ENCODE assay signal across 8 cellular contexts in the genomic region with DNA sequence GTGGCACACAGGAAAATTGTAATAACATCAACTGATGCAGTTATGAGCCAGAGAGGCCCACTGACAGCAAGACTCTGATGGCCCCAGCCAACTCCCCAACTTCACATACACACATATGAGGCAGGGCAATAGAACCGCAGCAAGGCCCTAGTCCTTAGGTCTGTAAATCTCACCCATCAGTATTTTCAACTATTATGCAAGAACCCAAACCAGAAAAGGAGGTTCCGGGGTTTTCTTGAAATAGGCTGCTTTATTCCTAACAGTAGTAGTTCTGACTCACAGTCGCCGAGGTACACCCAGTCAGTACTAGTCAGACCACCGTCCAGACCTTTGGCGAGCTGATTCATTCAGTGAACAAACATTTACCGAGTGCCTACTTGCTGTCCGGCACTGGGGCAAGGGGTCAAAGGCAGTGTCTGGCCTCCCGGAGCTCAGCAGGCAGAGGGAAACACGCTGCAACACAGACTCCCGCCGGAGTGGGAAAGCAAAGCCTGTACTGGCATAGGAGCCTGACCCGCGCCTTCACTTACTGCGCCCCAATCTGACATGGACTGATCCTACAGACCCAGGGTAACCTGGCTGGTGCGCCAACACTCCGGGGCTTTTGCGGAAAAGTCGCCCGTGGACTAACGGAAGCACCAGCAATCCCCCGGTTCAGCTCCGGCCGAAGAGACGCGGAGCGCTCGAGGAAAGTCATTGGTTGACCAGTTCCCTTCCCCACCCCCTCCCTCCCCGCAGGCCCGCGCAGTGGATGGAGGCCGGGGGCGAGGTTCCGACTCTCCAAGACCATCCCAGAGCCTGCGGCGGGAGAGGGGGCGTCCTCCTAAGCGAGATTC. TPM values are rescaled to one million over a fixed set of nuclear protein-coding genes. Genes with fewer than 3 reads are reported as not detected.
DNase-seq lines count a peak whose midpoint lies in the region; ATAC-seq and TF ChIP-seq lines count a peak whose summit lies in the region.

No MANE protein-coding gene starts in this region.

- peak; percentile 65 for DNase-seq in COLO668 (lab: John Stamatoyannopoulos, UW; ENCODE audit: unreplicated experiment)
- DNase-seq in NCI-H2227 (lab: John Stamatoyannopoulos, UW; ENCODE audit: unreplicated experiment), result peak; percentile 56
- DNase-seq in epithelial cell of proximal tubule (ENCODE audit: low read depth), result peak; percentile 85
- DNase-seq in GM03348 (ENCODE audit: low spot score), result no peak
- no peak for DNase-seq in activated T-cell treated with anti-CD3 and anti-CD28 coated beads, Interleukin-2, amount 50 U/mL, for 1 hour
- DNase-seq in NCI-H2171 (lab: John Stamatoyannopoulos, UW), result no peak

- peak overlapping the region; percentile 25 for H3K27ac ChIP-seq in muscle layer of colon (ENCODE audit: low read depth, low read length)

- ATAC-seq in GM19455 (IDR thresholded peaks at IDR 0.05; ENCODE audit: unreplicated experiment), result no peak

- H3K4me3 ChIP-seq in epithelial cell of proximal tubule (ENCODE audit: low read depth, low read length) (peak overlapping the region; percentile 70), muscle layer of colon (ENCODE audit: low read depth in 1 of 2, low read length in 2 of 2) (peak overlapping the region; percentile 53 to 76)

- H3K9ac ChIP-seq in muscle layer of colon (ENCODE audit: low read length), result no peak overlapping the region

- peaks cover 0 to 6% of the 10 kb centered on the region in 2 donors for H3K27me3 ChIP-seq in muscle layer of colon (ENCODE audit: control insufficient read depth in 1 of 2, insufficient read depth in 2 of 2, low read length in 2 of 2)

- no peaks in the 10 kb centered on the region for H3K9me3 ChIP-seq in muscle layer of colon (ENCODE audit: low read length)

- H3K36me3 ChIP-seq in muscle layer of colon (ENCODE audit: insufficient read depth, low read length), result no peaks in the 10 kb centered on the region

- TF ChIP-seq CTCF in epithelial cell of proximal tubule (conservative IDR thresholded peaks at IDR 0.05; ENCODE audit: low read depth, low read length), result no peak

- H3K4me1 ChIP-seq in muscle layer of colon (ENCODE audit: insufficient read depth, low read length), result peaks cover 5% of the 10 kb centered on the region

RNA-seq across cellular contexts. Expression of a gene that starts 1.3 kb away (rescaled TPM):
- 21.3 and 37.5 TPM in 2 replicates for total RNA-seq in epithelial cell of proximal tubule

Comparison
In these comparisons a context has a peak if more than half of its experiments do, and no peak if none do; other contexts are left out.
1. DNase-seq: peak in COLO668 (single experiment), NCI-H2227 (single experiment) and epithelial cell of proximal tubule (single experiment); none in GM03348 (single experiment), activated T-cell treated with anti-CD3 and anti-CD28 coated beads, Interleukin-2, amount 50 U/mL, for 1 hour (single experiment) and NCI-H2171 (single experiment).